8 cellular contexts compared by ENCODE assay signal in the genomic region with DNA sequence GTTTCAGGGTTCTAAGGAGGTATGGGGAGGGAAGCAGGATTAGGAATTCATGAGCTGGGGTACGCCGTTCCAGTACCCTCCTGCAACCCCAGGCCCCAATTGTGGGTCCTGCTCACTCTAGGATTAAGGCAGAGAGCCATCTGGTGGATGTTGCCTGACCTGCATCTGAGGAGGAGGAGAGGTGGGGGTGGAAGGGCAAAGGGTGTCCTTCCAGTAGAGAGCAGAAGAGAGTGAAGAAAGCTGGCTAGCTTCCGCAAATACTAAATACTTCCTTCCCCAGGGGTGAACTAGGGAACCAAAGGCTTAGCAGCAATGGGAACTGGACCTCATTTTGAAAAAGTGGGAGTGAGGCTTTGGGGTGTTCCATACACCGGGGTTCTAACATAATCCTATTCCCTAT. TPM values are rescaled to one million over a fixed set of nuclear protein-coding genes. Genes with fewer than 3 reads are reported as not detected.
A peak's percentile ranks its signal among the peaks of the same experiment; 100 is the strongest.
DNase-seq lines count a peak whose midpoint lies in the region; ATAC-seq, FAIRE-seq and TF ChIP-seq lines count a peak whose summit lies in the region.

No MANE protein-coding gene starts in this region.

- peak; percentile 85 for ATAC-seq in gastroesophageal sphincter
- ATAC-seq in pancreas: peak; percentile 85 to 99 (median 97)
- no peak for ATAC-seq in GM18502 (IDR thresholded peaks at IDR 0.05; ENCODE audit: poor library complexity, unreplicated experiment)

- H3K9me3 ChIP-seq in HUES48 (ENCODE audit: control insufficient read depth, insufficient read depth, low read length) (no peaks in the 10 kb centered on the region), SJSA1 (replicated peaks) (no peaks in the 10 kb centered on the region), gastroesophageal sphincter (no peaks in the 10 kb centered on the region), pancreas (no peaks in the 10 kb centered on the region), vagina (no peaks in the 10 kb centered on the region)

- H3K27me3 ChIP-seq in HUES48 (ENCODE audit: control insufficient read depth, insufficient read depth, low read length) (no peaks in the 10 kb centered on the region), SJSA1 (replicated peaks) (no peaks in the 10 kb centered on the region), gastroesophageal sphincter (no peaks in the 10 kb centered on the region), pancreas (no peaks in the 10 kb centered on the region), vagina (no peaks in the 10 kb centered on the region)

- DNase-seq in G401 (ENCODE audit: low spot score) (peak; percentile 63), SJSA1 (ENCODE audit: low read depth in 1 of 2, low spot score in 2 of 2) (peak; percentile 38 to 49), pancreas (peak in 5 of 6 donors; percentile 61 to 77 (median 68)), vagina (ENCODE audit: extremely low spot score in 2 of 2) (no peak)
- DNase-seq in activated naive CD4-positive, alpha-beta T cell treated with Interleukin-2 at 50 U/mL for 16 hours: peak; percentile 68

- peak overlapping the region; percentile 42 for H3K27ac ChIP-seq in HUES48 (ENCODE audit: low read depth, low read length)
- no peak overlapping the region for H3K27ac ChIP-seq in SJSA1
- peak overlapping the region in 3 of 4 donors; percentile 44 to 66 (median 60) for H3K27ac ChIP-seq in gastroesophageal sphincter
- no peak overlapping the region for H3K27ac ChIP-seq in pancreas
- peak overlapping the region; percentile 44 for H3K27ac ChIP-seq in vagina

- H3K4me3 ChIP-seq in HUES48 (ENCODE audit: low read depth, low read length) (no peak overlapping the region), SJSA1 (no peak overlapping the region), gastroesophageal sphincter (no peak overlapping the region), pancreas (no peak overlapping the region), vagina (no peak overlapping the region)

- WGBS in gastroesophageal sphincter (ENCODE audit: low coverage in 1 of 2), 2 donors: 21 to 35% methylated on average over 2 of the region's 4 CpGs
- WGBS in pancreas, 2 donors: 31 to 42% methylated on average over 4 of the region's 4 CpGs

- TF ChIP-seq POLR2A in gastroesophageal sphincter (IDR thresholded peaks at IDR 0.05) (no peak), vagina (IDR thresholded peaks at IDR 0.05) (no peak)

- H3K36me3 ChIP-seq in HUES48 (ENCODE audit: control insufficient read depth, insufficient read depth, low read length) (peaks cover 24% of the 10 kb centered on the region), SJSA1 (no peaks in the 10 kb centered on the region), gastroesophageal sphincter (peaks cover 0 to 62% of the 10 kb centered on the region in 2 donors), pancreas (peaks cover 0 to 8% (median 6%) of the 10 kb centered on the region in 3 donors), vagina (peaks cover 0 to 13% of the 10 kb centered on the region in 2 donors)

- no peak for FAIRE-seq in pancreas (lab: Jason Lieb, UNC)

- peak; percentile 70 to 94 (median 90) for TF ChIP-seq CTCF in gastroesophageal sphincter (IDR thresholded peaks at IDR 0.05)
- peak; percentile 39 to 77 (median 67) for TF ChIP-seq CTCF in pancreas (IDR thresholded peaks at IDR 0.05)
- TF ChIP-seq CTCF in vagina (IDR thresholded peaks at IDR 0.05): peak; percentile 76 to 85 (median 80)

- TF ChIP-seq EP300 in gastroesophageal sphincter (IDR thresholded peaks at IDR 0.05): no peak

- in situ Hi-C loops in G401 (cut with HindIII; ENCODE audit: low sequenced_read_pairs): no loop called here

- intact Hi-C loops in pancreas (cut with DNase I): loop anchor here in 2 of 3 donors (5.0 kb wide), 1 partner anchor 64 kb away; no protein-coding TSS in a partner anchor
- intact Hi-C loops in vagina (cut with DNase I): loop anchor here (5.0 kb wide), 1 partner anchor 64 kb away; no protein-coding TSS in a partner anchor

- H3K4me1 ChIP-seq in HUES48 (ENCODE audit: control insufficient read depth, insufficient read depth, low read length) (peaks cover 3% of the 10 kb centered on the region; the same call in 1 of the 2 replicates), SJSA1 (replicated peaks) (no peaks in the 10 kb centered on the region), gastroesophageal sphincter (peaks cover 0 to 14% (median 3%) of the 10 kb centered on the region in 3 donors), pancreas (peaks cover 0 to 4% (median 0%) of the 10 kb centered on the region in 3 donors), vagina (peaks cover 11% of the 10 kb centered on the region)

- H3K9ac ChIP-seq in HUES48 (ENCODE audit: low read depth, low read length): no peak overlapping the region

RNA-seq across cellular contexts. Expression of gene LRRC51, which starts 10.6 kb away (rescaled TPM):
- 7.1 and 10.8 TPM in 2 replicates for total RNA-seq in G401 (2014; rRNA removed; shearing (Covaris generic))
- 4.1 TPM in 1 of 2 replicates, not detected in the other for total RNA-seq in SJSA1 (2014; rRNA removed; shearing (Covaris generic))
- 10 to 100 TPM in 2 of 4 donors, 1 to 10 TPM in 2; 6.4 to 18.4 (median 10.7) TPM for total RNA-seq in gastroesophageal sphincter
- total RNA-seq in pancreas: 1 to 10 TPM; 3.2 to 8.3 (median 4.9) TPM
- polyA plus RNA-seq in pancreas: 1 to 10 TPM; 2.9 to 9.4 TPM
- 5.6 TPM for total RNA-seq in vagina

RNA-seq across cellular contexts. Expression of gene NUMA1, which starts 10.9 kb away (rescaled TPM):
- 128 and 136 TPM in 2 replicates for total RNA-seq in G401 (2014; rRNA removed; shearing (Covaris generic))
- 38.4 and 46.4 TPM in 2 replicates for total RNA-seq in SJSA1 (2014; rRNA removed; shearing (Covaris generic))
- total RNA-seq in gastroesophageal sphincter: 100 to 1,000 TPM; 235 to 370 (median 290) TPM
- 100 to 1,000 TPM in 1 of 6 donors, 10 to 100 TPM in 5; 68.8 to 138 (median 96.9) TPM for total RNA-seq in pancreas
- polyA plus RNA-seq in pancreas: 100 to 1,000 TPM; 185 to 216 TPM
- total RNA-seq in vagina: 314 TPM

RNA-seq across cellular contexts. Expression of gene LAMTOR1, which starts 11.8 kb away (rescaled TPM):
- 185 and 194 TPM in 2 replicates for total RNA-seq in G401 (2014; rRNA removed; shearing (Covaris generic))
- total RNA-seq in SJSA1 (2014; rRNA removed; shearing (Covaris generic)): 51.2 and 76.8 TPM in 2 replicates
- 100 to 1,000 TPM in 1 of 4 donors, 10 to 100 TPM in 3; 87.1 to 103 (median 98.2) TPM for total RNA-seq in gastroesophageal sphincter
- total RNA-seq in pancreas: 10 to 100 TPM; 24.9 to 42.5 (median 34.7) TPM
- polyA plus RNA-seq in pancreas: 10 to 100 TPM; 34.8 to 71.8 TPM
- 87.4 TPM for total RNA-seq in vagina

RNA-seq across cellular contexts. Expression of gene TOMT, which starts 14.4 kb away (rescaled TPM):
- total RNA-seq in G401 (2014; rRNA removed; shearing (Covaris generic)): not detected in 2 replicates
- not detected in 2 replicates for total RNA-seq in SJSA1 (2014; rRNA removed; shearing (Covaris generic))
- not detected for total RNA-seq in gastroesophageal sphincter
- total RNA-seq in pancreas: not detected
- not detected for polyA plus RNA-seq in pancreas
- not detected for total RNA-seq in vagina

RNA-seq across cellular contexts. Expression of gene ANAPC15, which starts 21.2 kb away (rescaled TPM):
- total RNA-seq in G401 (2014; rRNA removed; shearing (Covaris generic)): 19.5 and 28.7 TPM in 2 replicates
- total RNA-seq in SJSA1 (2014; rRNA removed; shearing (Covaris generic)): 23.5 and 46.9 TPM in 2 replicates
- total RNA-seq in gastroesophageal sphincter (10 to 100 TPM; 37.0 to 55.6 (median 39.1) TPM), pancreas (10 to 100 TPM in 5 of 6 donors, 1 to 10 TPM in 1; 6.7 to 19.8 (median 13.5) TPM), vagina (19.9 TPM)
- 10 to 100 TPM; 32.7 to 35.0 TPM for polyA plus RNA-seq in pancreas

Comparison
In these comparisons a context has a peak if more than half of its experiments do, and no peak if none do; other contexts are left out.
1. DNase-seq: peak in G401 (single experiment), SJSA1 (2 of 2), activated naive CD4-positive, alpha-beta T cell treated with Interleukin-2 at 50 U/mL for 16 hours (single experiment) and pancreas (5 of 6); none in vagina (0 of 2).
2. H3K27ac ChIP-seq: peak in HUES48 (single experiment), gastroesophageal sphincter (3 of 4) and vagina (single experiment); none in SJSA1 (single experiment) and pancreas (0 of 4).
3. Peak in every context shown above with its lines, with median percentiles within 50 percentile points of each other: CTCF ChIP-seq.